Comparison of ENCODE assay signal across 22 cellular contexts in the genomic region with DNA sequence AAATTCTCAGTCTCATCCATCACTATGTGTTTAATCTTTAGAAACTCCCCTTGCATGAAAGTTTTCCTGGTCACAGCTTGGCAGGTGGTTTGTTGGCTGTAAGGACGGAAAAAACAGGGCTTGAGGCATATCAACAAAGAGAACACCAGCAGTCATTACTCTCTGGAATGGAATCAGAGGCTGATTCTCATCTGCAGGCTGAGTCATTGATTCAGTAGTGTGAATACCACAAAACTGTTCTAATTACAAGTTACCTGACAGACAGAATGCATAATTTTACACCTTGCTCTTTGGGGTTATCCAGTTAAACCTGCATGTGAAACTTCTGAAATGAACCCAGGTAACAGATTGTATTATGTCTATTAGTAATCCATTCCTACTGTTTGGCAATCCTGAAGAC. TPM values are rescaled to one million over a fixed set of nuclear protein-coding genes. Genes with fewer than 3 reads are reported as not detected.
DNase-seq lines count a peak whose midpoint lies in the region; ATAC-seq, FAIRE-seq and TF ChIP-seq lines count a peak whose summit lies in the region.
"Had no signal": no experiment of that assay in that cellular context is flagged by ENCODE, and none has a peak within 500 bp of the region (broad histone marks: within the 10 kb centered on the region; RNA-seq: fewer than 3 reads in every experiment).

No MANE protein-coding gene starts in this region.

- H2AK5ac ChIP-seq in trophoblast cell (ENCODE audit: low read length), result no peak overlapping the region

- intact Hi-C loops in Caco-2 (cut with micrococcal nuclease; ENCODE audit: unreplicated experiment), result no loop called here

- no peaks in the 10 kb centered on the region for H3K27me3 Mint-ChIP-seq in activated T-cell treated with anti-CD3 and anti-CD28 coated beads, Interleukin-2, amount 50 U/mL, for 4 hours (ENCODE audit: low read depth)
- no peaks in the 10 kb centered on the region for H3K27me3 Mint-ChIP-seq in activated T-helper 17 cell treated with anti-CD3 and anti-CD28 coated beads, Interleukin-2, amount 50 U/mL, for 72 hours
- peaks cover 36% of the 10 kb centered on the region for H3K27me3 Mint-ChIP-seq in Caco-2 (ENCODE audit: insufficient read depth, unreplicated experiment)
- H3K27me3 Mint-ChIP-seq: CD4-positive, CD25-positive, alpha-beta regulatory T cell; CD8-positive, alpha-beta memory T cell had no signal

- H3K4ac ChIP-seq in trophoblast cell (ENCODE audit: low read depth, low read length), result no peak overlapping the region

- H3K23ac ChIP-seq in trophoblast cell (ENCODE audit: low read length), result no peak overlapping the region

- no peak overlapping the region for H4K91ac ChIP-seq in trophoblast cell (ENCODE audit: low read depth, low read length)

- H3K9ac ChIP-seq in trophoblast cell (ENCODE audit: low read length), result no peak overlapping the region
- H3K9ac ChIP-seq: GM23248 had no signal

- no peak overlapping the region for H3K14ac ChIP-seq in trophoblast cell (ENCODE audit: low read length)

- H3K4me3 ChIP-seq in bronchial epithelial cell (ENCODE audit: low read depth, low read length) (no peak overlapping the region), trophoblast cell (ENCODE audit: low read depth, low read length) (no peak overlapping the region), Caco-2 (ENCODE audit: low read depth, low read length) (no peak overlapping the region)
- H3K4me3 ChIP-seq: GM23248, HAP-1 had no signal

- FAIRE-seq in bronchial epithelial cell (lab: Jason Lieb, UNC), result no peak
- FAIRE-seq: A204.1, D721Med, GM18507 had no signal

- H3K27me3 ChIP-seq in bronchial epithelial cell (ENCODE audit: control insufficient read depth, insufficient read depth, low read length) (peaks cover 5% of the 10 kb centered on the region), trophoblast cell (ENCODE audit: insufficient read depth, low read length) (no peaks in the 10 kb centered on the region), Caco-2 (replicated peaks; ENCODE audit: control insufficient read depth, insufficient read depth, low read length) (no peaks in the 10 kb centered on the region; the same call in none of the 2 replicates)

- H3K36me3 Mint-ChIP-seq in activated T-cell treated with anti-CD3 and anti-CD28 coated beads, Interleukin-2, amount 50 U/mL, for 4 hours (ENCODE audit: insufficient read depth), result no peaks in the 10 kb centered on the region
- H3K36me3 Mint-ChIP-seq in activated T-helper 17 cell treated with anti-CD3 and anti-CD28 coated beads, Interleukin-2, amount 50 U/mL, for 72 hours (ENCODE audit: low read depth), result no peaks in the 10 kb centered on the region
- no peaks in the 10 kb centered on the region for H3K36me3 Mint-ChIP-seq in Caco-2 (ENCODE audit: insufficient read depth, unreplicated experiment)

- H3K79me2 ChIP-seq in trophoblast cell (ENCODE audit: control insufficient read depth, insufficient read depth, low read length, poor library complexity), result no peaks in the 10 kb centered on the region

- H3K9me3 Mint-ChIP-seq in activated T-cell treated with anti-CD3 and anti-CD28 coated beads, Interleukin-2, amount 50 U/mL, for 4 hours, result no peaks in the 10 kb centered on the region
- H3K9me3 Mint-ChIP-seq in activated T-helper 17 cell treated with anti-CD3 and anti-CD28 coated beads, Interleukin-2, amount 50 U/mL, for 72 hours, result no peaks in the 10 kb centered on the region
- H3K9me3 Mint-ChIP-seq in Caco-2 (ENCODE audit: unreplicated experiment), result no peaks in the 10 kb centered on the region
- H3K9me3 Mint-ChIP-seq: CD8-positive, alpha-beta memory T cell had no signal

- H3K4me1 ChIP-seq in trophoblast cell (ENCODE audit: control insufficient read depth in 1 of 2, insufficient read depth in 2 of 2, low read length in 2 of 2) (no peaks in the 10 kb centered on the region), Caco-2 (no peaks in the 10 kb centered on the region)
- H3K4me1 ChIP-seq: BE2C, HAP-1 had no signal

- H2BK120ac ChIP-seq in trophoblast cell (ENCODE audit: insufficient read depth, low read length, poor library complexity), result no peak overlapping the region

- no peak for DNase-seq in activated T-cell treated with anti-CD3 and anti-CD28 coated beads, Interleukin-2, amount 50 U/mL, for 4 hours
- no peak for DNase-seq in activated T-cell treated with anti-CD3 and anti-CD28 coated beads, Interleukin-2, amount 50 U/mL, for 48 hours
- DNase-seq in bronchial epithelial cell (ENCODE audit: low read depth) (peak; percentile 30), trophoblast cell (peak; percentile 9 to 43), glomerular visceral epithelial cell (ENCODE audit: extremely low spot score) (no peak), Caco-2 (no peak)
- DNase-seq: ACHN; BE2C; CD4-positive, CD25-positive, alpha-beta regulatory T cell; CD8-positive, alpha-beta memory T cell; COR-L47; DMS79; GDM1; GM23248 had no signal

- no peak overlapping the region for H2BK5ac ChIP-seq in trophoblast cell (ENCODE audit: low read depth, low read length, poor library complexity)

- H3K4me2 ChIP-seq in trophoblast cell (ENCODE audit: low read length), result no peak overlapping the region

- BruUV-seq in Caco-2 (replicated peaks; lab: Mats Ljungman, UMichigan), result no TSS peak

- POLR2A ChIA-PET in Caco-2 (lab: Charles Lee), result no interaction called here

- peaks cover 10% of the 10 kb centered on the region for H3K4me1 Mint-ChIP-seq in activated T-cell treated with anti-CD3 and anti-CD28 coated beads, Interleukin-2, amount 50 U/mL, for 4 hours (ENCODE audit: low read depth)
- peaks cover 6% of the 10 kb centered on the region for H3K4me1 Mint-ChIP-seq in activated T-helper 17 cell treated with anti-CD3 and anti-CD28 coated beads, Interleukin-2, amount 50 U/mL, for 72 hours
- H3K4me1 Mint-ChIP-seq in Caco-2 (ENCODE audit: low read depth, unreplicated experiment), result no peaks in the 10 kb centered on the region

- H3K79me1 ChIP-seq in trophoblast cell (ENCODE audit: low read length), result no peaks in the 10 kb centered on the region

- no peak overlapping the region for H3K18ac ChIP-seq in trophoblast cell (ENCODE audit: low read length)

- no peaks in the 10 kb centered on the region for H3K9me3 ChIP-seq in trophoblast cell (ENCODE audit: insufficient read depth, low read depth, low read length)
- no peaks in the 10 kb centered on the region for H3K9me3 ChIP-seq in Caco-2
- H3K9me3 ChIP-seq: BE2C, HAP-1 had no signal

- H3K4me3 Mint-ChIP-seq in activated T-cell treated with anti-CD3 and anti-CD28 coated beads, Interleukin-2, amount 50 U/mL, for 4 hours, result no peak overlapping the region
- no peak overlapping the region for H3K4me3 Mint-ChIP-seq in activated T-helper 17 cell treated with anti-CD3 and anti-CD28 coated beads, Interleukin-2, amount 50 U/mL, for 72 hours
- no peak overlapping the region for H3K4me3 Mint-ChIP-seq in Caco-2 (ENCODE audit: unreplicated experiment)
- H3K4me3 Mint-ChIP-seq: CD4-positive, CD25-positive, alpha-beta regulatory T cell; CD8-positive, alpha-beta memory T cell had no signal

- no peak overlapping the region for H2AFZ ChIP-seq in trophoblast cell (ENCODE audit: insufficient read depth, low read length, poor library complexity)
- H2AFZ ChIP-seq: GM23248 had no signal

- WGBS in trophoblast cell (ENCODE audit: extremely low coverage, insufficient coverage, insufficient read length), result no CpG with 5 or more reads among the region's 1 CpG

- CTCF ChIA-PET in Caco-2 (lab: Charles Lee), result interaction anchor here (0.5 kb wide), 1 partner anchor 59 kb away, joined by 3 read pairs; no protein-coding TSS in a partner anchor

- H2BK12ac ChIP-seq in trophoblast cell (ENCODE audit: low read length), result no peak overlapping the region

- no peak overlapping the region for H3K27ac Mint-ChIP-seq in activated T-helper 17 cell treated with anti-CD3 and anti-CD28 coated beads, Interleukin-2, amount 50 U/mL, for 72 hours
- no peak overlapping the region for H3K27ac Mint-ChIP-seq in Caco-2 (ENCODE audit: unreplicated experiment)
- H3K27ac Mint-ChIP-seq: CD4-positive, CD25-positive, alpha-beta regulatory T cell had no signal

- no peak for TF ChIP-seq CTCF in bronchial epithelial cell (IDR thresholded peaks at IDR 0.05; ENCODE audit: insufficient read depth, low read length, severe bottlenecking)
- no peak for TF ChIP-seq CTCF in Caco-2 (IDR thresholded peaks at IDR 0.05; ENCODE audit: insufficient read depth in 1 of 2, low read depth in 1 of 2, low read length in 1 of 2, severe bottlenecking in 1 of 2, unreplicated experiment in 1 of 2)

- H3K27ac ChIP-seq in trophoblast cell (ENCODE audit: low read depth, low read length), result no peak overlapping the region
- H3K27ac ChIP-seq: GM23248 had no signal

- H4K8ac ChIP-seq in trophoblast cell (ENCODE audit: low read depth, low read length), result no peak overlapping the region

- ATAC-seq in activated T-cell treated with anti-CD3 and anti-CD28 coated beads, Interleukin-2, amount 50 U/mL, for 4 hours, result peak; percentile 48 to 50
- peak; percentile 54 for ATAC-seq in activated T-helper 17 cell treated with anti-CD3 and anti-CD28 coated beads, Interleukin-2, amount 50 U/mL, for 72 hours (replicated peaks)

- H4K12ac ChIP-seq in trophoblast cell (ENCODE audit: low read depth, low read length), result no peak overlapping the region

- H3K36me3 ChIP-seq in bronchial epithelial cell (ENCODE audit: control insufficient read depth, insufficient read depth, low read length), result no peaks in the 10 kb centered on the region
- H3K36me3 ChIP-seq in trophoblast cell (ENCODE audit: control insufficient read depth in 1 of 2, insufficient read depth in 2 of 2, low read length in 2 of 2), result no peaks in the 10 kb centered on the region
- no peaks in the 10 kb centered on the region for H3K36me3 ChIP-seq in Caco-2 (ENCODE audit: control insufficient read depth, insufficient read depth, low read length)
- H3K36me3 ChIP-seq: BE2C, HAP-1 had no signal

RNA-seq across cellular contexts. Expression of gene SLFN12L, which starts 11.5 kb away (rescaled TPM):
- total RNA-seq in activated T-cell treated with anti-CD3 and anti-CD28 coated beads, Interleukin-2, amount 50 U/mL, for 4 hours, result 10 to 100 TPM in 1 of 3 donors, 1 to 10 TPM in 2; 9.0 to 15.1 (median 9.1) TPM
- 10 to 100 TPM; 56.1 to 72.2 TPM for total RNA-seq in activated T-helper 17 cell treated with anti-CD3 and anti-CD28 coated beads, Interleukin-2, amount 50 U/mL, for 72 hours
- total RNA-seq in bronchial epithelial cell, result under 0.01 and 0.13 TPM in 2 replicates
- polyA plus RNA-seq in trophoblast cell (2013), result not detected in 2 replicates
- total RNA-seq in Caco-2 (2022), result not detected in 2 replicates
- total RNA-seq: HT-29 had no signal
- polyA plus RNA-seq: GM23248 had no signal

RNA-seq across cellular contexts. Expression of gene SLFN14, which starts 11.6 kb away (rescaled TPM):
- not detected for total RNA-seq in activated T-cell treated with anti-CD3 and anti-CD28 coated beads, Interleukin-2, amount 50 U/mL, for 4 hours
- under 1 TPM in 1 of 2 donors, not detected in 1; 0.08 TPM for total RNA-seq in activated T-helper 17 cell treated with anti-CD3 and anti-CD28 coated beads, Interleukin-2, amount 50 U/mL, for 72 hours
- total RNA-seq in bronchial epithelial cell (not detected in 2 replicates), Caco-2 (2022) (not detected in 2 replicates)
- polyA plus RNA-seq in trophoblast cell (2013), result 0.01 TPM in 1 of 2 replicates, not detected in the other
- total RNA-seq: Daoy, GM23248, H4, HT-29 had no signal
- polyA plus RNA-seq: GM23248 had no signal

RNA-seq across cellular contexts. Expression of gene PEX12, which starts 29.4 kb away (rescaled TPM):
- total RNA-seq in activated T-cell treated with anti-CD3 and anti-CD28 coated beads, Interleukin-2, amount 50 U/mL, for 4 hours, result 1 to 10 TPM; 6.6 to 9.6 (median 9.0) TPM
- 1 to 10 TPM; 1.9 to 2.6 TPM for total RNA-seq in activated T-helper 17 cell treated with anti-CD3 and anti-CD28 coated beads, Interleukin-2, amount 50 U/mL, for 72 hours
- total RNA-seq in bronchial epithelial cell (1.8 and 2.9 TPM in 2 replicates), Caco-2 (2022) (4.8 and 5.1 TPM in 2 replicates)
- 3.6 and 4.0 TPM in 2 replicates for polyA plus RNA-seq in trophoblast cell (2013)

RNA-seq across cellular contexts. Expression of gene AP2B1, which starts 38.1 kb away (rescaled TPM):
- 100 to 1,000 TPM; 119 to 129 (median 126) TPM for total RNA-seq in activated T-cell treated with anti-CD3 and anti-CD28 coated beads, Interleukin-2, amount 50 U/mL, for 4 hours
- total RNA-seq in activated T-helper 17 cell treated with anti-CD3 and anti-CD28 coated beads, Interleukin-2, amount 50 U/mL, for 72 hours, result 100 to 1,000 TPM; 189 to 213 TPM
- total RNA-seq in bronchial epithelial cell, result 38.3 and 50.8 TPM in 2 replicates
- polyA plus RNA-seq in trophoblast cell (2013), result 74.9 and 77.3 TPM in 2 replicates
- 221 and 228 TPM in 2 replicates for total RNA-seq in Caco-2 (2022)

Comparison
In these comparisons a context has a peak if more than half of its experiments do, and no peak if none do; other contexts are left out.
1. DNase-seq: peak in bronchial epithelial cell (single experiment) and trophoblast cell (2 of 2); none in activated T-cell treated with anti-CD3 and anti-CD28 coated beads, Interleukin-2, amount 50 U/mL, for 4 hours (single experiment), activated T-cell treated with anti-CD3 and anti-CD28 coated beads, Interleukin-2, amount 50 U/mL, for 48 hours (0 of 2), glomerular visceral epithelial cell (single experiment) and Caco-2 (0 of 2).